Comparison of ENCODE assay signal across 26 cellular contexts in the genomic region with DNA sequence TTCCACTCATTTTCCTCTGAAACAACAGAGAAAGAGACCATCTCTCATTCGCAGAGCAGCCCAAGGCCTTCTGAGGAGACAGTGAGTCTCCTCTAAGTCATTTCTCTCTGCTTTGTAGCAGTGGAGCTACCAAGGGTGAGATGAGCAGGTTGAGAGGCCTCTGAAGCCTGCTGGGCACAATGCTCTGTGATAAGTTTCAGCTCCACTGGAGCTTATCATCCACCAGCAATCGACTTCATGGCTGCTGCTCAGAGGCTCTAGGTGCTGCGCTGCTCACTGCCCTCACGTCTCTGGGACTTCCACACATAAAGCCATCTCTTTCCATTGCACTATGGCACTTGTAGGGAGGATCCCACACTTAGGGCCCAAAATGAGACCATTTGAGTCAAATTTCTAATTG.
DNase-seq lines count a peak whose midpoint lies in the region; ATAC-seq, FAIRE-seq and TF ChIP-seq lines count a peak whose summit lies in the region.
"Had no signal": no experiment of that assay in that cellular context is flagged by ENCODE, and none has a peak within 500 bp of the region (broad histone marks: within the 10 kb centered on the region; RNA-seq: fewer than 3 reads in every experiment).

No MANE protein-coding gene starts in this region.

- H3K4me1 Mint-ChIP-seq in Caco-2 (ENCODE audit: low read depth, unreplicated experiment) (no peaks in the 10 kb centered on the region), WTC11 (peaks cover 11% of the 10 kb centered on the region), progenitor cell of endocrine pancreas (ENCODE audit: low read depth) (peaks cover 4% of the 10 kb centered on the region), T-cell (peaks cover 0 to 4% (median 0%) of the 10 kb centered on the region in 3 donors)
- H3K4me1 Mint-ChIP-seq: naive B cell had no signal

- BruUV-seq in Caco-2 (replicated peaks; lab: Mats Ljungman, UMichigan): no TSS peak

- TF ChIP-seq CTCF in Caco-2 (IDR thresholded peaks at IDR 0.05; ENCODE audit: insufficient read depth in 1 of 2, low read depth in 1 of 2, low read length in 1 of 2, severe bottlenecking in 1 of 2, unreplicated experiment in 1 of 2) (no peak), WTC11 (IDR thresholded peaks at IDR 0.05) (no peak), progenitor cell of endocrine pancreas (IDR thresholded peaks at IDR 0.05; ENCODE audit: unreplicated experiment) (no peak), kidney (IDR thresholded peaks at IDR 0.05; ENCODE audit: borderline replicate concordance, extremely low read depth, insufficient read depth) (no peak)

- H3K36me3 Mint-ChIP-seq in Caco-2 (ENCODE audit: insufficient read depth, unreplicated experiment): no peaks in the 10 kb centered on the region
- H3K36me3 Mint-ChIP-seq in WTC11: no peaks in the 10 kb centered on the region
- H3K36me3 Mint-ChIP-seq in progenitor cell of endocrine pancreas (ENCODE audit: insufficient read depth): peaks cover 4% of the 10 kb centered on the region
- H3K36me3 Mint-ChIP-seq in T-cell: peaks cover 5% of the 10 kb centered on the region
- H3K36me3 Mint-ChIP-seq: brain, naive B cell had no signal

- H3K27me3 ChIP-seq in Caco-2 (replicated peaks; ENCODE audit: control insufficient read depth, insufficient read depth, low read length): no peaks in the 10 kb centered on the region
- H3K27me3 ChIP-seq: testis, uterus had no signal

- H3K4me3 ChIP-seq in Caco-2 (ENCODE audit: low read depth, low read length): no peak overlapping the region
- no peak overlapping the region for H3K4me3 ChIP-seq in kidney (ENCODE audit: low read length in 2 of 2)
- H3K4me3 ChIP-seq: PC-9, testis, uterus had no signal

- H3K9me3 Mint-ChIP-seq in Caco-2 (ENCODE audit: unreplicated experiment): no peaks in the 10 kb centered on the region
- H3K9me3 Mint-ChIP-seq in WTC11: 0 out of 2 replicates have a peak, but pooled peaks cover 4% of the 10 kb centered on the region
- no peaks in the 10 kb centered on the region for H3K9me3 Mint-ChIP-seq in progenitor cell of endocrine pancreas (ENCODE audit: low read depth)
- peaks cover 0 to 3% (median 0%) of the 10 kb centered on the region in 3 donors for H3K9me3 Mint-ChIP-seq in T-cell
- H3K9me3 Mint-ChIP-seq: CD4-positive, alpha-beta T cell had no signal

- H3K4me1 ChIP-seq in Caco-2 (0 out of 2 replicates have a peak, but pooled peaks cover 7% of the 10 kb centered on the region), kidney (ENCODE audit: control insufficient read depth in 1 of 2, insufficient read depth in 1 of 2, low read depth in 1 of 2, low read length in 2 of 2) (peaks cover 6 to 22% of the 10 kb centered on the region in 2 donors)
- H3K4me1 ChIP-seq: testis, uterus had no signal

- no peak for FAIRE-seq in kidney (lab: Jason Lieb, UNC)

- no peak for DNase-seq in Caco-2
- DNase-seq in WTC11 (ENCODE audit: low spot score): no peak
- no peak for DNase-seq in left ventricle myocardium superior
- no peak for DNase-seq in progenitor cell of endocrine pancreas (ENCODE audit: low spot score, unreplicated experiment)
- DNase-seq in NOMO-1 treated with DMSO at 0.1 percent for 48 hours (lab: John Stamatoyannopoulos, UW; ENCODE audit: unreplicated experiment): no peak
- no peak for DNase-seq in kidney
- DNase-seq in T-cell: no peak
- DNase-seq in superior temporal gyrus (ENCODE audit: extremely low spot score): no peak
- DNase-seq: activated CD4-positive, alpha-beta T cell treated with anti-CD3 and anti-CD28 coated beads, Interleukin-2, amount 50 U/mL, for 48 hours; activated naive CD4-positive, alpha-beta T cell treated with anti-CD3 and anti-CD28 coated beads, Interleukin-2, amount 50 U/mL, for 16 hours; amniotic stem cell; CD4-positive, alpha-beta T cell; HCEC 1CT; naive B cell; NCI-H1417; NCI-H2029; NCI-H526; PC-9; stimulated activated CD4-positive, alpha-beta T cell treated with anti-CD3 and anti-CD28 coated beads, Interleukin-1b, Interleukin-23, amount 100 ng/mL, for 48 hours; stimulated activated naive CD8-positive, alpha-beta T cell treated with anti-CD3 and anti-CD28 coated beads, Interleukin-15, Interleukin-2, amounts not matched to agents 100 U/mL and 50 U/mL, for 24 hours; T-helper 2 cell; testis; uterus had no signal

- peak overlapping the region in 1 of 2 donors; percentile 8 for H3K27ac ChIP-seq in kidney (ENCODE audit: low read depth in 2 of 2, low read length in 2 of 2)
- H3K27ac ChIP-seq: KMS-11, PC-9, testis, uterus had no signal

- intact Hi-C loops in Caco-2 (cut with micrococcal nuclease; ENCODE audit: unreplicated experiment): no loop called here
- intact Hi-C loops in left ventricle myocardium superior (cut with micrococcal nuclease): no loop called here
- intact Hi-C loops in kidney (cut with DNase I): no loop called here

- CTCF ChIA-PET in Caco-2 (lab: Charles Lee): no interaction called here
- CTCF ChIA-PET in WTC11 (lab: Charles Lee): interaction anchor here (1.7 to 2.2 kb wide), 2 partner anchors 12 to 43 kb away, joined by 3 to 7 read pairs; no protein-coding TSS in a partner anchor
- CTCF ChIA-PET in T-cell (lab: Charles Lee): no interaction called here

- H3K27ac Mint-ChIP-seq in Caco-2 (ENCODE audit: unreplicated experiment) (peak overlapping the region; percentile 59), WTC11 (no peak overlapping the region), progenitor cell of endocrine pancreas (no peak overlapping the region), T-cell (no peak overlapping the region)
- H3K27ac Mint-ChIP-seq: brain; CD4-positive, alpha-beta T cell; naive B cell had no signal

- ATAC-seq in WTC11: no peak
- ATAC-seq in left ventricle myocardium superior: peak; percentile 28
- no peak for ATAC-seq in T-cell (replicated peaks in 1 of 4)
- ATAC-seq: activated CD4-positive, CD25-positive, alpha-beta regulatory T cell treated with anti-CD3 and anti-CD28 coated beads, Interleukin-2, amount 50 U/mL, for 24 hours; stimulated activated naive CD8-positive, alpha-beta T cell treated with anti-CD3 and anti-CD28 coated beads, Interleukin-15, Interleukin-2, amounts not matched to agents 100 U/mL and 50 U/mL, for 24 hours had no signal

- H3K9ac ChIP-seq in kidney (ENCODE audit: low read length in 2 of 2): no peak overlapping the region
- H3K9ac ChIP-seq: KMS-11 had no signal

- H3K27me3 Mint-ChIP-seq in Caco-2 (ENCODE audit: insufficient read depth, unreplicated experiment) (no peaks in the 10 kb centered on the region), WTC11 (ENCODE audit: low read depth) (no peaks in the 10 kb centered on the region), progenitor cell of endocrine pancreas (no peaks in the 10 kb centered on the region), T-cell (peaks cover 3 to 10% of the 10 kb centered on the region in 2 donors)
- H3K27me3 Mint-ChIP-seq: brain; CD4-positive, alpha-beta T cell; naive B cell had no signal

- POLR2A ChIA-PET in Caco-2 (lab: Charles Lee) (interaction anchor here (0.6 kb wide), 1 partner anchor 169 kb away, joined by 5 read pairs; no protein-coding TSS in a partner anchor), WTC11 (lab: Charles Lee) (no interaction called here), T-cell (lab: Charles Lee) (interaction anchor here in 1 of 2 donors (0.6 kb wide), 1 partner anchor 68 kb away, joined by 3 read pairs; no protein-coding TSS in a partner anchor)

- H3K4me3 Mint-ChIP-seq in Caco-2 (ENCODE audit: unreplicated experiment): peak overlapping the region; percentile 73
- H3K4me3 Mint-ChIP-seq in WTC11: peak overlapping the region; percentile 43
- peak overlapping the region; percentile 56 for H3K4me3 Mint-ChIP-seq in progenitor cell of endocrine pancreas (ENCODE audit: low read depth)
- no peak overlapping the region for H3K4me3 Mint-ChIP-seq in T-cell
- H3K4me3 Mint-ChIP-seq: CD4-positive, alpha-beta T cell; naive B cell had no signal

- peaks cover 3% of the 10 kb centered on the region; the same call in 1 of the 2 replicates for H3K9me3 ChIP-seq in Caco-2
- no peaks in the 10 kb centered on the region for H3K9me3 ChIP-seq in kidney (ENCODE audit: control insufficient read depth in 1 of 2, low read length in 2 of 2)
- H3K9me3 ChIP-seq: testis, uterus had no signal

- H3K36me3 ChIP-seq in Caco-2 (ENCODE audit: control insufficient read depth, insufficient read depth, low read length): no peaks in the 10 kb centered on the region
- no peaks in the 10 kb centered on the region for H3K36me3 ChIP-seq in kidney (ENCODE audit: control insufficient read depth in 1 of 2, insufficient read depth in 2 of 2, low read length in 2 of 2)
- H3K36me3 ChIP-seq: uterus had no signal

TF ChIP-seq in WTC11, 78 proteins besides CTCF, POLR2A, EP300 and RAD21 (continues in another document):
- TF ChIP-seq, protein P1, sequence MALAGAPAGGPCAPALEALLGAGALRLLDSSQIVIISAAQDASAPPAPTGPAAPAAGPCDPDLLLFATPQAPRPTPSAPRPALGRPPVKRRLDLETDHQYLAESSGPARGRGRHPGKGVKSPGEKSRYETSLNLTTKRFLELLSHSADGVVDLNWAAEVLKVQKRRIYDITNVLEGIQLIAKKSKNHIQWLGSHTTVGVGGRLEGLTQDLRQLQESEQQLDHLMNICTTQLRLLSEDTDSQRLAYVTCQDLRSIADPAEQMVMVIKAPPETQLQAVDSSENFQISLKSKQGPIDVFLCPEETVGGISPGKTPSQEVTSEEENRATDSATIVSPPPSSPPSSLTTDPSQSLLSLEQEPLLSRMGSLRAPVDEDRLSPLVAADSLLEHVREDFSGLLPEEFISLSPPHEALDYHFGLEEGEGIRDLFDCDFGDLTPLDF (CRISPR knock-in tag; IDR thresholded peaks at IDR 0.05): no peak
- TF ChIP-seq ZNF671 (CRISPR knock-in tag; IDR thresholded peaks at IDR 0.05) (no peak), CREM (CRISPR knock-in tag; IDR thresholded peaks at IDR 0.05) (no peak), ZNF121 (CRISPR knock-in tag; IDR thresholded peaks at IDR 0.05) (no peak), ZBTB21 (CRISPR knock-in tag; IDR thresholded peaks at IDR 0.05; ENCODE audit: borderline replicate concordance) (no peak)
- TF ChIP-seq, protein P2, sequence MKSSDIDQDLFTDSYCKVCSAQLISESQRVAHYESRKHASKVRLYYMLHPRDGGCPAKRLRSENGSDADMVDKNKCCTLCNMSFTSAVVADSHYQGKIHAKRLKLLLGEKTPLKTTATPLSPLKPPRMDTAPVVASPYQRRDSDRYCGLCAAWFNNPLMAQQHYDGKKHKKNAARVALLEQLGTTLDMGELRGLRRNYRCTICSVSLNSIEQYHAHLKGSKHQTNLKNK (CRISPR knock-in tag; IDR thresholded peaks at IDR 0.05): no peak
- TF ChIP-seq, protein P3, sequence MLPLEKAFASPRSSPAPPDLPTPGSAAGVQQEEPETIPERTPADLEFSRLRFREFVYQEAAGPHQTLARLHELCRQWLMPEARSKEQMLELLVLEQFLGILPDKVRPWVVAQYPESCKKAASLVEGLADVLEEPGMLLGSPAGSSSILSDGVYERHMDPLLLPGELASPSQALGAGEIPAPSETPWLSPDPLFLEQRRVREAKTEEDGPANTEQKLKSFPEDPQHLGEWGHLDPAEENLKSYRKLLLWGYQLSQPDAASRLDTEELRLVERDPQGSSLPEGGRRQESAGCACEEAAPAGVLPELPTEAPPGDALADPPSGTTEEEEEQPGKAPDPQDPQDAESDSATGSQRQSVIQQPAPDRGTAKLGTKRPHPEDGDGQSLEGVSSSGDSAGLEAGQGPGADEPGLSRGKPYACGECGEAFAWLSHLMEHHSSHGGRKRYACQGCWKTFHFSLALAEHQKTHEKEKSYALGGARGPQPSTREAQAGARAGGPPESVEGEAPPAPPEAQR (CRISPR knock-in tag; IDR thresholded peaks at IDR 0.05): no peak

Comparison
In these comparisons a context has a peak if more than half of its experiments do, and no peak if none do; other contexts are left out.
1. H3K4me3 Mint-ChIP-seq: peak in Caco-2 (single experiment), WTC11 (single experiment) and progenitor cell of endocrine pancreas (single experiment); none in T-cell (0 of 3).